ENCODE assay signal across 1 cellular context in genomic region chr15:57356178-57356577, GRCh38.
TF ChIP-seq lines count a peak whose summit lies in the region.

No MANE protein-coding gene starts in this region.

TF ChIP-seq in SK-N-SH, 30 proteins besides CTCF, POLR2A, EP300 and RAD21:
- TF ChIP-seq TEAD4 (IDR thresholded peaks at IDR 0.05; ENCODE audit: borderline replicate concordance, insufficient read depth) (no peak), TCF12 (IDR thresholded peaks at IDR 0.05) (peak; percentile 10; the same call in 1 of the 2 replicates)
